ENCODE assay signal across 11 cellular contexts in genomic region chr2:41718703-41719102, GRCh38.
"Had no signal": no experiment of that assay in that cellular context is flagged by ENCODE, and none has a peak within 500 bp of the region (broad histone marks: within the 10 kb centered on the region; RNA-seq: fewer than 3 reads in every experiment).

No MANE protein-coding gene starts in this region.

- H3K27ac Mint-ChIP-seq: activated CD8-positive, alpha-beta T cell treated with anti-CD3 and anti-CD28 coated beads, Interleukin-2, amount 10 ng/mL, durations not matched to agents 7 days and 5 days had no signal

- DNase-seq: activated CD4-positive, alpha-beta T cell treated with anti-CD3 and anti-CD28 coated beads for 4 hours; activated CD8-positive, alpha-beta memory T cell treated with anti-CD3 and anti-CD28 coated beads, Interleukin-2, amount 50 U/mL, for 48 hours; activated CD8-positive, alpha-beta T cell treated with anti-CD3 and anti-CD28 coated beads, Interleukin-2, amount 10 ng/mL, durations not matched to agents 7 days and 5 days; activated naive CD4-positive, alpha-beta T cell; aorta; foreskin keratinocyte; head of caudate nucleus; islet precursor cell; left ventricle myocardium superior; T1000; uterus had no signal

- H3K4me3 ChIP-seq: uterus had no signal

- H3K4me1 ChIP-seq: uterus had no signal

- ATAC-seq: activated CD8-positive, alpha-beta T cell treated with anti-CD3 and anti-CD28 coated beads, Interleukin-2, amount 10 ng/mL, durations not matched to agents 7 days and 5 days; left ventricle myocardium superior had no signal

- H3K4me3 Mint-ChIP-seq: activated CD8-positive, alpha-beta T cell treated with anti-CD3 and anti-CD28 coated beads, Interleukin-2, amount 10 ng/mL, durations not matched to agents 7 days and 5 days had no signal

- H3K36me3 ChIP-seq: uterus had no signal

- H3K27ac ChIP-seq: foreskin keratinocyte, uterus had no signal

- H3K9me3 ChIP-seq: uterus had no signal

- H3K27me3 ChIP-seq: foreskin keratinocyte, uterus had no signal
